Comparison of ENCODE assay signal across 13 cellular contexts in genomic region chr10:11891776-11892486, GRCh38.
DNase-seq lines count a peak whose midpoint lies in the region; ATAC-seq and TF ChIP-seq lines count a peak whose summit lies in the region.
"Had no signal": no experiment of that assay in that cellular context is flagged by ENCODE, and none has a peak within 500 bp of the region (broad histone marks: within the 10 kb centered on the region; RNA-seq: fewer than 3 reads in every experiment).

No MANE protein-coding gene starts in this region.

- TF ChIP-seq CTCF in A673 (conservative IDR thresholded peaks at IDR 0.05; ENCODE audit: low read depth, low read length) (no peak), RWPE1 (conservative IDR thresholded peaks at IDR 0.05; ENCODE audit: low read depth) (no peak), osteoblast (IDR thresholded peaks at IDR 0.05; ENCODE audit: extremely low read depth, low read depth, low read length) (no peak)

- H4K5ac ChIP-seq in mesendoderm (ENCODE audit: low read length), result no peak overlapping the region

- H3K4me2 ChIP-seq in osteoblast (ENCODE audit: insufficient read depth, low read length) (no peak overlapping the region), mesendoderm (ENCODE audit: low read length) (no peak overlapping the region)

- DNase-seq in A673 (ENCODE audit: low spot score) (peak; percentile 32), RWPE1 (ENCODE audit: low spot score) (no peak), osteoblast (ENCODE audit: insufficient read length, low spot score, missing footprints) (peak; percentile 73), ecto neural progenitor cell (ENCODE audit: low spot score) (no peak), NCI-H2171 (lab: John Stamatoyannopoulos, UW) (no peak), NCI-H1694 treated with DMSO at 0.1 percent for 48 hours (lab: John Stamatoyannopoulos, UW) (no peak), mesendoderm (no peak)
- DNase-seq: AML-193, DMS53, GF-D8 had no signal

- no CpG with 5 or more reads among the region's 22 CpGs for WGBS in mesendoderm (ENCODE audit: extremely low coverage, insufficient coverage, low lambda C conversion rate)

- no peak overlapping the region for H4K8ac ChIP-seq in mesendoderm (ENCODE audit: low read depth, low read length)

- no peak overlapping the region for H3K56ac ChIP-seq in mesendoderm (ENCODE audit: low read length)

- intact Hi-C loops in A673 (cut with micrococcal nuclease; ENCODE audit: unreplicated experiment), result no loop called here

- peak overlapping the region; percentile 78 for H3K4me3 ChIP-seq in A673 (ENCODE audit: low read depth, low read length, poor library complexity, severe bottlenecking)
- H3K4me3 ChIP-seq in osteoblast (ENCODE audit: insufficient read depth, low read length), result no peak overlapping the region
- no peak overlapping the region for H3K4me3 ChIP-seq in mesendoderm (ENCODE audit: low read length)
- H3K4me3 ChIP-seq: BLaER1 had no signal

- H3K79me2 ChIP-seq in osteoblast (ENCODE audit: insufficient read depth, low read length), result no peaks in the 10 kb centered on the region
- no peaks in the 10 kb centered on the region for H3K79me2 ChIP-seq in mesendoderm (ENCODE audit: control insufficient read depth, insufficient read depth, low read length)

- POLR2A ChIA-PET in A673 (lab: Charles Lee; ENCODE audit: low non-redundant PET) (no interaction called here), RWPE1 (lab: Yijun Ruan, JAX; ENCODE audit: low non-redundant PET) (no interaction called here)

- no peak overlapping the region for H2BK120ac ChIP-seq in mesendoderm (ENCODE audit: low read depth, low read length)

- no peak overlapping the region for H2AFZ ChIP-seq in osteoblast (ENCODE audit: low read length)

- H3K79me1 ChIP-seq in mesendoderm (ENCODE audit: low read length), result no peaks in the 10 kb centered on the region

- no peak overlapping the region for H3K9ac ChIP-seq in mesendoderm (ENCODE audit: low read length)
- H3K9ac ChIP-seq: BLaER1 had no signal

- H3K23ac ChIP-seq in mesendoderm (ENCODE audit: low read length), result no peak overlapping the region

- CTCF ChIA-PET in A673 (lab: Charles Lee), result no interaction called here
- CTCF ChIA-PET in RWPE1 (lab: Yijun Ruan, JAX), result no interaction called here

- H3K9me3 ChIP-seq in A673 (ENCODE audit: low read depth, low read length, poor library complexity, severe bottlenecking), result no peaks in the 10 kb centered on the region
- H3K9me3 ChIP-seq in osteoblast (ENCODE audit: low read depth, low read length), result no peaks in the 10 kb centered on the region
- H3K9me3 ChIP-seq: BLaER1 had no signal

- ATAC-seq in esophagus mucosa, result peak; percentile 14

- H4K20me1 ChIP-seq in osteoblast (ENCODE audit: insufficient read depth, low read length), result no peaks in the 10 kb centered on the region
- H4K20me1 ChIP-seq: BLaER1 had no signal

- H3K27me3 ChIP-seq in A673 (replicated peaks; ENCODE audit: insufficient read depth, low read depth, low read length, poor library complexity) (no peaks in the 10 kb centered on the region), osteoblast (ENCODE audit: insufficient read depth, low read length) (no peaks in the 10 kb centered on the region), mesendoderm (ENCODE audit: insufficient read depth, low read length, poor library complexity) (no peaks in the 10 kb centered on the region)
- H3K27me3 ChIP-seq: BLaER1 had no signal

- no TSS peak for BruUV-seq in A673 (replicated peaks; lab: Mats Ljungman, UMichigan)

- H3K36me3 ChIP-seq in A673 (ENCODE audit: insufficient read depth, low read length, poor library complexity, severe bottlenecking) (peaks cover 34% of the 10 kb centered on the region), osteoblast (ENCODE audit: insufficient read depth, low read length) (no peaks in the 10 kb centered on the region), mesendoderm (ENCODE audit: control insufficient read depth, insufficient read depth, low read length) (no peaks in the 10 kb centered on the region)
- H3K36me3 ChIP-seq: BLaER1 had no signal

- H3K4ac ChIP-seq in mesendoderm (ENCODE audit: low read depth, low read length), result no peak overlapping the region

- no peak overlapping the region for H2BK5ac ChIP-seq in mesendoderm (ENCODE audit: low read length)

- no peak overlapping the region for H2BK15ac ChIP-seq in mesendoderm (replicated peaks; ENCODE audit: low read depth)

- H3K27ac ChIP-seq in A673 (ENCODE audit: low read depth, low read length, poor library complexity, severe bottlenecking) (peak overlapping the region; percentile 56), RWPE1 (0 out of 2 replicates have a peak overlapping the region, but pooled peaks have one; percentile 12), osteoblast (ENCODE audit: low read depth, low read length) (no peak overlapping the region), mesendoderm (ENCODE audit: low read depth, low read length) (no peak overlapping the region)
- H3K27ac ChIP-seq: 22Rv1, BLaER1 had no signal

- no peak overlapping the region for H3K18ac ChIP-seq in mesendoderm (ENCODE audit: low read length)

- no peak overlapping the region for H2AK5ac ChIP-seq in mesendoderm (ENCODE audit: low read length)

- H3K4me1 ChIP-seq in A673 (ENCODE audit: insufficient read depth, low read length, poor library complexity, severe bottlenecking), result peaks cover 24% of the 10 kb centered on the region
- no peaks in the 10 kb centered on the region for H3K4me1 ChIP-seq in osteoblast (ENCODE audit: insufficient read depth, low read length)
- H3K4me1 ChIP-seq in mesendoderm (ENCODE audit: control insufficient read depth, low read depth, low read length), result no peaks in the 10 kb centered on the region

Comparison
In these comparisons a context has a peak if more than half of its experiments do, and no peak if none do; other contexts are left out.
1. DNase-seq: peak in A673 (single experiment) and osteoblast (single experiment); none in RWPE1 (single experiment), ecto neural progenitor cell (single experiment), NCI-H2171 (single experiment), NCI-H1694 treated with DMSO at 0.1 percent for 48 hours (single experiment) and mesendoderm (single experiment).
2. H3K27ac ChIP-seq: peak in A673 (single experiment) and RWPE1 (single experiment); none in osteoblast (single experiment) and mesendoderm (single experiment).